ENCODE assay signal across 21 cellular contexts in the genomic region with DNA sequence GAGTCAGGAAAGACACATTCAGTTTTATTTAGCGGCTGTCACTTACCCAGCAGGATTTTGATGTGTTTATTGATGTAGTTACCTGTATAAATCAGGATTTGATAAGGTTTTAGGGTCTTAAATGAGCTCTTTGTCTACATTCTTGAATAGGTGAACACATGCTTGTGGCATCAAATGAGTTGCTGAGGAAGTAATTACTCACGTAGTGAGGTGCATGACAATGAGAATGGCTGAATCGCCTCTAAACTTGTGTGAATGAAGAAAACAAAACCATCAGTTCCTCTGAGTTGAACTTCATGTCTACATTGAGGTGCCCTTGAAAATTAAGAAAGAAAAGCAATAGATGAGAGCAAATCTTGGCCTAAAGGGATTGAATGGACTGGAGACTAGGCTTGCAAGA.
"Had no signal": no experiment of that assay in that cellular context is flagged by ENCODE, and none has a peak within 500 bp of the region (broad histone marks: within the 10 kb centered on the region; RNA-seq: fewer than 3 reads in every experiment).

No MANE protein-coding gene starts in this region.

- H3K27me3 ChIP-seq: gastroesophageal sphincter, hepatocyte, ovary, right lobe of liver, uterus had no signal

- H3K27ac ChIP-seq: gastroesophageal sphincter, hepatocyte, ovary, right lobe of liver, uterus had no signal

- H3K4me2 ChIP-seq: hepatocyte had no signal

- H3K9me3 Mint-ChIP-seq: immature natural killer cell had no signal

- H3K27ac Mint-ChIP-seq: effector memory CD8-positive, alpha-beta T cell; immature natural killer cell; progenitor cell of endocrine pancreas; T-cell; type B pancreatic cell had no signal

- H3K36me3 ChIP-seq: gastroesophageal sphincter, ovary, right lobe of liver, uterus had no signal

- H2AFZ ChIP-seq: hepatocyte had no signal

- H3K4me3 ChIP-seq: gastroesophageal sphincter, hepatocyte, ovary, right lobe of liver, uterus had no signal

- DNase-seq: activated CD8-positive, alpha-beta memory T cell treated with anti-CD3 and anti-CD28 coated beads, Interleukin-2, amount 50 U/mL, for 48 hours; activated gamma-delta T cell treated with Interleukin-2 at 50 U/mL for 16 hours; amygdala; caudate nucleus; cortex of kidney; effector memory CD8-positive, alpha-beta T cell; erythroblast; immature natural killer cell; kidney; left colon; mammary epithelial cell; ovary; right lobe of liver; stimulated activated CD4-positive, alpha-beta T cell treated with anti-CD3 and anti-CD28 coated beads, Interleukin-2, amount 100 ng/mL, for 48 hours; stimulated activated naive CD8-positive, alpha-beta T cell treated with anti-CD3 and anti-CD28 coated beads, Interleukin-15, Interleukin-2, amounts not matched to agents 100 U/mL and 50 U/mL, for 24 hours; T-cell; uterus had no signal

- H3K36me3 Mint-ChIP-seq: T-cell, type B pancreatic cell had no signal

- H3K79me2 ChIP-seq: hepatocyte had no signal

- H3K4me1 ChIP-seq: gastroesophageal sphincter, right lobe of liver, uterus had no signal

- H3K27me3 Mint-ChIP-seq: effector memory CD8-positive, alpha-beta T cell; progenitor cell of endocrine pancreas; T-cell; type B pancreatic cell had no signal

- H3K9me3 ChIP-seq: gastroesophageal sphincter, ovary, right lobe of liver, uterus had no signal

- H3K4me3 Mint-ChIP-seq: effector memory CD8-positive, alpha-beta T cell; immature natural killer cell; T-cell; type B pancreatic cell had no signal

- ATAC-seq: effector memory CD8-positive, alpha-beta T cell; gastroesophageal sphincter; left colon; right lobe of liver; stimulated activated naive CD8-positive, alpha-beta T cell treated with anti-CD3 and anti-CD28 coated beads, Interleukin-15, Interleukin-2, amounts not matched to agents 100 U/mL and 50 U/mL, for 24 hours; T-cell had no signal
